12 cellular contexts compared by ENCODE assay signal in the genomic region with DNA sequence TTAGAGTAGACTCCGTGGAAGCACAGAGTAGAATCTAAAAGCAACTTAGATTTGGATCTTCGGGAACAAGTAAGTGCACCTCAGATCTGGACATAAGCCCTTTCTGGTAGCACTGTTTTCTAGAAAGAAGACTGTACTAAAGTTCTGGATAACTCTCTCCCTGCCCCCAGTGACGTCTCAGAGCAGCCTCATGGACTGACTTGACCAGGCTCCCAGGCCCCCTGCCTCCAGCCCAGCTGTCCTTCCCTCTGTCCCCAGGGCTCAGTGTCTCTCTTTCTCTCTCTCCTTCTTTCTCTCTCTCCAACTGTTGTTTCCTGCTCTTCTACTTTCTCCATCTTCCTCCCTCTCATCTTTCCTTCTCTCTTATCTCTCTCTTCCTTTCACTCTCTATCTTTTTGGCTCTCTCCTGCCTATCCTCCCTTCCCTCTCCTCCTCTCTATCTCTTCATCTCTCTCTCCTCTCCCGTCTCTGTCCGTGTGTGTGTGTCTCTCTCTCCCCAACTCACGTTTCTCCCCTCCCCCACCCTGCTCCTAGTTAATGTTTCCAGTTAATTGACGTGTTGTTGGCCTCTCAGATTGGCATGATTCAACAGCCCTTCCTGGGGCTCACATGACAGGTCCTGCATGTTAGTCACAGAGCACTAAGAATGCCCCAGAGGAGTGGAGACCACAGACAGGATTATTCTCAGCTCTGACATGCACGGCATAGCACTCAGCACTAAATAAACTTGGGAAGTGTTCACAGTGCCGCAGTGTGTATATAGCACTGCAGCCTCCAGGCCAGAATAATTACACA.
DNase-seq lines count a peak whose midpoint lies in the region; ATAC-seq and TF ChIP-seq lines count a peak whose summit lies in the region.
"Had no signal": no experiment of that assay in that cellular context is flagged by ENCODE, and none has a peak within 500 bp of the region (broad histone marks: within the 10 kb centered on the region; RNA-seq: fewer than 3 reads in every experiment).

No MANE protein-coding gene starts in this region.

- TF ChIP-seq CTCF in AG04450 (IDR thresholded peaks at IDR 0.05; ENCODE audit: low read depth, low read length) (no peak), epithelial cell of esophagus (IDR thresholded peaks at IDR 0.05; ENCODE audit: insufficient read depth, low read depth, low read length, missing control alignments) (no peak)

- H3K4me3 ChIP-seq in AG04450 (ENCODE audit: low read depth, low read length), result no peak overlapping the region
- no peak overlapping the region for H3K4me3 ChIP-seq in epithelial cell of esophagus (ENCODE audit: low read length)
- H3K4me3 ChIP-seq: vagina had no signal

- peak overlapping the region; percentile 25 for H3K27ac ChIP-seq in AG04450 (ENCODE audit: low read depth, low read length)
- H3K27ac ChIP-seq: vagina had no signal

- peaks cover 3% of the 10 kb centered on the region for H3K27me3 ChIP-seq in AG04450 (ENCODE audit: control insufficient read depth, insufficient read depth, low read length)
- H3K27me3 ChIP-seq: vagina had no signal

- intact Hi-C loops in posterior cingulate gyrus (cut with DNase I), result no loop called here

- POLR2A ChIA-PET in AG04450 (lab: Yijun Ruan, JAX), result no interaction called here

- DNase-seq in AG04450 (ENCODE audit: low read depth, low spot score) (peak; percentile 76), HT1080 (ENCODE audit: low read depth) (peak; percentile 91), epithelial cell of esophagus (ENCODE audit: low read depth) (peak; percentile 98), mucosa of gallbladder (ENCODE audit: low spot score) (peak; percentile 74), posterior cingulate gyrus (no peak)
- no peak for DNase-seq in stimulated activated naive CD4-positive, alpha-beta T cell (lab: John Stamatoyannopoulos, UW)
- DNase-seq: CD4-positive, alpha-beta memory T cell; mesendoderm; stimulated activated CD4-positive, alpha-beta T cell treated with anti-CD3 and anti-CD28 coated beads, Interleukin-2, amount 100 ng/mL, for 48 hours had no signal

- ATAC-seq in HG02885 (IDR thresholded peaks at IDR 0.05; ENCODE audit: poor library complexity, unreplicated experiment) (no peak), HG02678 (IDR thresholded peaks at IDR 0.05; ENCODE audit: unreplicated experiment) (no peak)

- CTCF ChIA-PET in AG04450 (lab: Charles Lee), result interaction anchor here (1.0 kb wide), 1 partner anchor 250 kb away, joined by 11 read pairs; no protein-coding TSS in a partner anchor

- no peaks in the 10 kb centered on the region for H3K9me3 ChIP-seq in AG04450 (ENCODE audit: control insufficient read depth, insufficient read depth, low read length)
- H3K9me3 ChIP-seq: vagina had no signal

Comparison
In these comparisons a context has a peak if more than half of its experiments do, and no peak if none do; other contexts are left out.
1. DNase-seq: peak in AG04450 (single experiment), HT1080 (single experiment), epithelial cell of esophagus (single experiment) and mucosa of gallbladder (single experiment); none in stimulated activated naive CD4-positive, alpha-beta T cell (0 of 6) and posterior cingulate gyrus (0 of 10).